In the genomic region with DNA sequence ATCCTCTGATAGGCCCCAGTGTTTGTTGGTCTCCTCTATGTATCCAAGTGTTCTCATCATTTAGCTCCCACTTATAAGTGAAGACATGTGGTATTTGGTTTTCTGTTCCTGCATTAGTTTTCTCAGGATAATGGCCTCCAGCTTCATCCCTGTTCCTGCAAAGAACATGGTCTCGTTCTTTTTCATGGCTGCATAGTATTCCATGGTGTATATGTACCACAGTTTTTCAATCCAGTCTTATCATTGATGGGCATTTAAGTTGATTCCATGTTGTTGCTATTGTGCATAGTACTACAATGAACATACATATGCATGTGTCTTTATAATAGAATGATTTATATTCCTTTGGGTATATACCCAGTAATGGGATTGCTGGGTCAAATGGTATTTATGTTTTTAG, we compare ENCODE assay signal across 5 cellular contexts.
DNase-seq lines count a peak whose midpoint lies in the region; ATAC-seq, FAIRE-seq and TF ChIP-seq lines count a peak whose summit lies in the region.
"Not testable (repeated sequence)": the region's sequence is repeated elsewhere in the genome, so short reads cannot be mapped to it uniquely, and the experiment has no call there.

No MANE protein-coding gene starts in this region.

- H3K4me3 Mint-ChIP-seq in WTC11; natural killer cell treated with Interleukin-12 subunit alpha and Interleukin-12 subunit beta and Interleukin-15 and Interleukin-18, amount 100 ng/mL, for 72 hours: not testable (repeated sequence)

- not testable (repeated sequence) for H3K18ac ChIP-seq in H1 (ENCODE audit: extremely low read depth, low read length)

- in situ Hi-C loops in HepG2 (cut with HindIII; ENCODE audit: extremely low pct_ligation_motif_present, low pct_unique_long_range_greater_than_20kb) = not testable (repeated sequence)

- not testable (repeated sequence) for TF ChIP-seq EP300 in H1 (IDR thresholded peaks at IDR 0.05; ENCODE audit: borderline replicate concordance in 1 of 2, low read depth in 2 of 2, low read length in 2 of 2); HepG2 (IDR thresholded peaks at IDR 0.05; ENCODE audit: low read depth in 2 of 2, low read length in 2 of 2); HepG2 (CRISPR knock-in tag; IDR thresholded peaks at IDR 0.05; ENCODE audit: borderline replicate concordance)

- not testable (repeated sequence) for TF ChIP-seq POLR2A in H1 (IDR thresholded peaks at IDR 0.05; ENCODE audit: control extremely low read depth in 1 of 2, low read depth in 2 of 2, low read length in 2 of 2); HepG2 (IDR thresholded peaks at IDR 0.05; ENCODE audit: insufficient read depth in 1 of 2, low read depth in 2 of 2, low read length in 2 of 2)

- H3K36me3 Mint-ChIP-seq in WTC11 = peaks cover 45% of the 10 kb centered on the region
- H3K36me3 Mint-ChIP-seq in natural killer cell treated with Interleukin-12 subunit alpha and Interleukin-12 subunit beta and Interleukin-15 and Interleukin-18, amount 100 ng/mL, for 72 hours = peaks cover 32% of the 10 kb centered on the region

- peaks cover 0 to 30% of the 10 kb centered on the region in 2 experiments; a peak in 2 of 4 replicates for H3K79me2 ChIP-seq in H1 (ENCODE audit: control insufficient read depth in 1 of 2, insufficient read depth in 2 of 2, low read length in 2 of 2)
- H3K79me2 ChIP-seq in HepG2 (ENCODE audit: insufficient read depth, low read length) = not testable (repeated sequence)

- DNase-seq in WTC11 (ENCODE audit: low spot score); H1 (ENCODE audit: low read depth in 1 of 2, low spot score in 2 of 2); HepG2 (ENCODE audit: low spot score); natural killer cell treated with Interleukin-12 subunit alpha and Interleukin-12 subunit beta and Interleukin-15 and Interleukin-18, amount 100 ng/mL, for 72 hours (ENCODE audit: low spot score): not testable (repeated sequence)

- H3K56ac ChIP-seq in H1 (replicated peaks; ENCODE audit: insufficient read length, low read depth, low read length) = not testable (repeated sequence)

- not testable (repeated sequence) for H3K4ac ChIP-seq in H1 (replicated peaks; ENCODE audit: insufficient read length, low read depth, low read length)

- not testable (repeated sequence) for H2BK20ac ChIP-seq in H1 (ENCODE audit: low read length)

- H2AFZ ChIP-seq in H1 (ENCODE audit: low read length); HepG2 (ENCODE audit: low read length): not testable (repeated sequence)

- H3K27me3 Mint-ChIP-seq in WTC11 (ENCODE audit: low read depth); natural killer cell treated with Interleukin-12 subunit alpha and Interleukin-12 subunit beta and Interleukin-15 and Interleukin-18, amount 100 ng/mL, for 72 hours: not testable (repeated sequence)

- not testable (repeated sequence) for H3K27ac Mint-ChIP-seq in WTC11
- peak overlapping the region; percentile 27 to 61 for H3K27ac Mint-ChIP-seq in natural killer cell treated with Interleukin-12 subunit alpha and Interleukin-12 subunit beta and Interleukin-15 and Interleukin-18, amount 100 ng/mL, for 72 hours

- WGBS in H1 (ENCODE audit: extremely low coverage in 1 of 2, insufficient coverage in 1 of 2, insufficient read length in 1 of 2, insufficient replicate concordance in 2 of 2, low coverage in 1 of 2, low lambda C conversion rate in 2 of 2, missing lambda C conversion rate in 1 of 2), 2 experiments = 95% methylated on average over 1 of the region's 1 CpG; no CpG with 5 or more reads in 1 of the 2 experiments
- 98% methylated on average over 1 of the region's 1 CpG for WGBS in HepG2 (ENCODE audit: low lambda C conversion rate)

- H4K8ac ChIP-seq in H1 (ENCODE audit: extremely low read depth, insufficient read depth, low read length) = not testable (repeated sequence)

- not testable (repeated sequence) for H3K14ac ChIP-seq in H1 (ENCODE audit: insufficient read length)

- H2BK120ac ChIP-seq in H1 (replicated peaks; ENCODE audit: low read depth, low read length) = not testable (repeated sequence)

- not testable (repeated sequence) for H4K5ac ChIP-seq in H1 (ENCODE audit: insufficient read length, low read depth, low read length)

- peaks cover 15% of the 10 kb centered on the region for H3K4me1 Mint-ChIP-seq in WTC11
- peaks cover 59% of the 10 kb centered on the region in 2 donors for H3K4me1 Mint-ChIP-seq in natural killer cell treated with Interleukin-12 subunit alpha and Interleukin-12 subunit beta and Interleukin-15 and Interleukin-18, amount 100 ng/mL, for 72 hours (ENCODE audit: low read depth in 2 of 2)

- intact Hi-C loops in HepG2 (cut with micrococcal nuclease; ENCODE audit: unreplicated experiment) = not testable (repeated sequence)

- not testable (repeated sequence) for H2BK12ac ChIP-seq in H1 (ENCODE audit: low read depth, low read length)

- H2AK5ac ChIP-seq in H1 (ENCODE audit: low read depth, low read length) = not testable (repeated sequence)

- not testable (repeated sequence) for H3K27ac ChIP-seq in HEK293 (ENCODE audit: extremely low read depth, low read depth, low read length); H1 (ENCODE audit: low read depth, low read length); HepG2 (ENCODE audit: extremely low read length, insufficient read depth, low read length)

- H2BK5ac ChIP-seq in H1 (ENCODE audit: low read depth, low read length) = not testable (repeated sequence)

- not testable (repeated sequence) for H3K4me1 ChIP-seq in HEK293 (ENCODE audit: control insufficient read depth, insufficient read depth, low read length); H1 (replicated peaks in 1 of 4; ENCODE audit: control insufficient read depth in 3 of 4, insufficient read depth in 4 of 4, low read length in 3 of 4)
- peaks cover 19% of the 10 kb centered on the region for H3K4me1 ChIP-seq in HepG2 (ENCODE audit: insufficient read depth, low read length)

- not testable (repeated sequence) for BruUV-seq in HepG2 (replicated peaks; lab: Mats Ljungman, UMichigan)

- not testable (repeated sequence) for H3K9ac ChIP-seq in H1 (replicated peaks in 1 of 4; ENCODE audit: extremely low read depth in 1 of 4, low read depth in 3 of 4, low read length in 3 of 4); HepG2 (ENCODE audit: insufficient read depth, low read depth, low read length)

- H3K4me2 ChIP-seq in H1 (ENCODE audit: insufficient read depth in 1 of 2, low read depth in 2 of 2, low read length in 2 of 2); HepG2 (ENCODE audit: low read depth, low read length): not testable (repeated sequence)

- not testable (repeated sequence) for H3K79me1 ChIP-seq in H1 (ENCODE audit: low read depth, low read length)

- CTCF ChIA-PET in HEK293 (lab: Yijun Ruan, JAX); WTC11 (lab: Charles Lee); H1 (lab: Charles Lee; ENCODE audit: partially characterized antibody); HepG2 (lab: Yijun Ruan, JAX; ENCODE audit: low intra/inter-chr PET ratio, low total read pairs): not testable (repeated sequence)

- not testable (repeated sequence) for H4K20me1 ChIP-seq in H1 (replicated peaks in 1 of 2; ENCODE audit: control insufficient read depth in 1 of 2, insufficient read depth in 2 of 2, low read length in 2 of 2)
- peaks cover 13% of the 10 kb centered on the region; the same call in 1 of the 2 replicates for H4K20me1 ChIP-seq in HepG2 (ENCODE audit: insufficient read depth, low read length)

- not testable (repeated sequence) for H2BK15ac ChIP-seq in H1 (ENCODE audit: low read length)

- FAIRE-seq in H1 (lab: Jason Lieb, UNC); HepG2 (lab: Jason Lieb, UNC): not testable (repeated sequence)

- H3K23ac ChIP-seq in H1 (ENCODE audit: insufficient read length) = not testable (repeated sequence)

- not testable (repeated sequence) for H3K9me3 ChIP-seq in HEK293 (ENCODE audit: control insufficient read depth, insufficient read depth, low read depth, low read length); H1 (ENCODE audit: insufficient read depth in 2 of 2, low read depth in 1 of 2, low read length in 1 of 2); HepG2 (ENCODE audit: low read length)

- not testable (repeated sequence) for ATAC-seq in WTC11; HepG2; natural killer cell treated with Interleukin-12 subunit alpha and Interleukin-12 subunit beta and Interleukin-15 and Interleukin-18, amount 100 ng/mL, for 72 hours

- H4K91ac ChIP-seq in H1 (replicated peaks; ENCODE audit: insufficient read length, low read length) = not testable (repeated sequence)

- H3K27me3 ChIP-seq in H1 (replicated peaks in 1 of 4; ENCODE audit: control insufficient read depth in 3 of 4, extremely low read depth in 1 of 4, insufficient read depth in 3 of 4, low read length in 3 of 4); HepG2 (ENCODE audit: control insufficient read depth in 1 of 2, insufficient read depth in 2 of 2, low read length in 2 of 2): not testable (repeated sequence)

- TF ChIP-seq CTCF in HEK293 (tag by site-specific recombination; IDR thresholded peaks at IDR 0.05); WTC11 (IDR thresholded peaks at IDR 0.05); H1 (IDR thresholded peaks at IDR 0.05; ENCODE audit: control extremely low read depth in 1 of 3, insufficient read depth in 1 of 3, low read depth in 1 of 3, low read length in 3 of 3); HepG2 (CRISPR knock-in tag; IDR thresholded peaks at IDR 0.05): not testable (repeated sequence)

- not testable (repeated sequence) for H3K4me3 ChIP-seq in HEK293 (ENCODE audit: low read depth, low read length); H1 (ENCODE audit: extremely low read depth in 1 of 4, insufficient read depth in 2 of 4, low read depth in 3 of 4, low read length in 4 of 4); HepG2 (replicated peaks in 1 of 3; ENCODE audit: insufficient read depth in 1 of 3, low read depth in 2 of 3, low read length in 3 of 3)

- TF ChIP-seq RAD21 in H1 (IDR thresholded peaks at IDR 0.05 in 1 of 2, conservative IDR thresholded peaks at IDR 0.05 in 1 of 2; ENCODE audit: low read depth in 2 of 2, low read length in 2 of 2); HepG2 (CRISPR knock-in tag; IDR thresholded peaks at IDR 0.05): not testable (repeated sequence)

- H3K23me2 ChIP-seq in H1 (ENCODE audit: low read depth, low read length) = not testable (repeated sequence)

- peaks cover 47% of the 10 kb centered on the region for H3K9me3 Mint-ChIP-seq in WTC11
- H3K9me3 Mint-ChIP-seq in natural killer cell treated with Interleukin-12 subunit alpha and Interleukin-12 subunit beta and Interleukin-15 and Interleukin-18, amount 100 ng/mL, for 72 hours = not testable (repeated sequence)

- POLR2A ChIA-PET in HEK293 (lab: Yijun Ruan, JAX); WTC11 (lab: Charles Lee); H1 (lab: Charles Lee; ENCODE audit: partially characterized antibody); HepG2 (lab: Yijun Ruan, JAX): not testable (repeated sequence)

- not testable (repeated sequence) for H3K36me3 ChIP-seq in HEK293 (ENCODE audit: control insufficient read depth in 2 of 2, insufficient read depth in 1 of 2, low read length in 2 of 2); H1 (ENCODE audit: control insufficient read depth in 2 of 4, insufficient read depth in 4 of 4, low read length in 3 of 4)
- H3K36me3 ChIP-seq in HepG2 (replicated peaks in 1 of 2; ENCODE audit: control insufficient read depth in 1 of 2, insufficient read depth in 2 of 2, low read length in 2 of 2) = peaks cover 11 to 27% of the 10 kb centered on the region in 2 experiments
